Comparison of ENCODE assay signal across 27 cellular contexts in genomic region chrX:118373538-118373937, GRCh38. TPM values are rescaled to one million over a fixed set of nuclear protein-coding genes. Genes with fewer than 3 reads are reported as not detected.
DNase-seq lines count a peak whose midpoint lies in the region; ATAC-seq and TF ChIP-seq lines count a peak whose summit lies in the region.
"Had no signal": no experiment of that assay in that cellular context is flagged by ENCODE, and none has a peak within 500 bp of the region (broad histone marks: within the 10 kb centered on the region; RNA-seq: fewer than 3 reads in every experiment).

No MANE protein-coding gene starts in this region.

- H3K4me1 ChIP-seq in left ventricle myocardium inferior = peaks cover 20% of the 10 kb centered on the region
- H3K4me1 ChIP-seq in A673 (ENCODE audit: insufficient read depth, low read length, poor library complexity, severe bottlenecking) = no peaks in the 10 kb centered on the region
- H3K4me1 ChIP-seq: SJSA1, vagina had no signal

- POLR2A ChIA-PET in A673 (lab: Charles Lee; ENCODE audit: low non-redundant PET) = no interaction called here

- H3K9me3 ChIP-seq in left ventricle myocardium inferior (replicated peaks) (no peaks in the 10 kb centered on the region), A673 (ENCODE audit: low read depth, low read length, poor library complexity, severe bottlenecking) (no peaks in the 10 kb centered on the region)
- H3K9me3 ChIP-seq: SJSA1, thoracic aorta, vagina had no signal

- H3K27ac ChIP-seq in left ventricle myocardium inferior (replicated peaks) = no peak overlapping the region
- no peak overlapping the region for H3K27ac ChIP-seq in A673 (ENCODE audit: low read depth, low read length, poor library complexity, severe bottlenecking)
- H3K27ac ChIP-seq: cardiac muscle cell, SJSA1, skin epidermis, thoracic aorta, vagina had no signal

- no peaks in the 10 kb centered on the region for H3K36me3 ChIP-seq in left ventricle myocardium inferior
- H3K36me3 ChIP-seq in A673 (ENCODE audit: insufficient read depth, low read length, poor library complexity, severe bottlenecking) = no peaks in the 10 kb centered on the region
- H3K36me3 ChIP-seq: cardiac muscle cell, SJSA1, thoracic aorta, vagina had no signal

- no TSS peak for BruUV-seq in A673 (replicated peaks; lab: Mats Ljungman, UMichigan)

- no peak for ATAC-seq in HG03565 (IDR thresholded peaks at IDR 0.05; ENCODE audit: unreplicated experiment)
- ATAC-seq: activated CD8-positive, alpha-beta T cell treated with anti-CD3 and anti-CD28 coated beads for 36 hours; esophagus mucosa; naive thymus-derived CD4-positive, alpha-beta T cell had no signal

- H3K27me3 ChIP-seq in left ventricle myocardium inferior (ENCODE audit: low read depth) (no peaks in the 10 kb centered on the region), A673 (replicated peaks; ENCODE audit: insufficient read depth, low read depth, low read length, poor library complexity) (no peaks in the 10 kb centered on the region)
- H3K27me3 ChIP-seq: cardiac muscle cell, SJSA1, vagina had no signal

- TF ChIP-seq CTCF in choroid plexus epithelial cell (conservative IDR thresholded peaks at IDR 0.05; ENCODE audit: low read depth, low read length) (peak; percentile 4), left ventricle myocardium inferior (IDR thresholded peaks at IDR 0.05; ENCODE audit: borderline replicate concordance) (no peak), A673 (conservative IDR thresholded peaks at IDR 0.05; ENCODE audit: low read depth, low read length) (no peak)

- CTCF ChIA-PET in A673 (lab: Charles Lee) = no interaction called here

- H3K4me3 ChIP-seq in choroid plexus epithelial cell (ENCODE audit: low read depth, low read length) (no peak overlapping the region), left ventricle myocardium inferior (no peak overlapping the region), A673 (ENCODE audit: low read depth, low read length, poor library complexity, severe bottlenecking) (no peak overlapping the region)
- H3K4me3 ChIP-seq: cardiac muscle cell, SJSA1, skin epidermis, thoracic aorta, vagina had no signal

- DNase-seq in NCI-H146 (lab: John Stamatoyannopoulos, UW) = peak; percentile 25
- DNase-seq in NCI-H146 treated with DMSO at 0.1 percent for 48 hours (lab: John Stamatoyannopoulos, UW; ENCODE audit: unreplicated experiment) = no peak
- peak; percentile 52 for DNase-seq in NCI-H69 (lab: John Stamatoyannopoulos, UW)
- DNase-seq in choroid plexus epithelial cell (ENCODE audit: low read depth) = peak; percentile 46
- DNase-seq in left ventricle myocardium inferior = no peak
- no peak for DNase-seq in A673 (ENCODE audit: low spot score)
- DNase-seq in SHP77 treated with DMSO at 0.1 percent for 48 hours (lab: John Stamatoyannopoulos, UW) = no peak
- DNase-seq: activated CD4-positive, CD25-positive, alpha-beta regulatory T cell treated with anti-CD3 and anti-CD28 coated beads, Interleukin-2, amount 50 U/mL, for 72 hours; activated CD8-positive, alpha-beta T cell treated with anti-CD3 and anti-CD28 coated beads for 36 hours; AML-193; anterior cingulate cortex; CD4-positive, alpha-beta T cell; cortex of kidney; GOT3; islet precursor cell; midbrain; naive thymus-derived CD4-positive, alpha-beta T cell; NCI-H1694; NCI-H2171; occipital lobe had no signal

- intact Hi-C loops in left ventricle myocardium inferior (cut with micrococcal nuclease) = no loop called here
- intact Hi-C loops in A673 (cut with micrococcal nuclease; ENCODE audit: unreplicated experiment) = no loop called here

RNA-seq across cellular contexts. Expression of gene WDR44, which starts 27.6 kb away (rescaled TPM):
- total RNA-seq in left ventricle myocardium inferior (13.4 TPM), A673 (2021) (10.6 and 12.4 TPM in 2 replicates)

Comparison
In these comparisons a context has a peak if more than half of its experiments do, and no peak if none do; other contexts are left out.
1. DNase-seq: peak in NCI-H146 (single experiment), NCI-H69 (single experiment) and choroid plexus epithelial cell (single experiment); none in NCI-H146 treated with DMSO at 0.1 percent for 48 hours (single experiment), left ventricle myocardium inferior (single experiment), A673 (single experiment) and SHP77 treated with DMSO at 0.1 percent for 48 hours (single experiment).